ENCODE assay signal across 18 cellular contexts in the genomic region with DNA sequence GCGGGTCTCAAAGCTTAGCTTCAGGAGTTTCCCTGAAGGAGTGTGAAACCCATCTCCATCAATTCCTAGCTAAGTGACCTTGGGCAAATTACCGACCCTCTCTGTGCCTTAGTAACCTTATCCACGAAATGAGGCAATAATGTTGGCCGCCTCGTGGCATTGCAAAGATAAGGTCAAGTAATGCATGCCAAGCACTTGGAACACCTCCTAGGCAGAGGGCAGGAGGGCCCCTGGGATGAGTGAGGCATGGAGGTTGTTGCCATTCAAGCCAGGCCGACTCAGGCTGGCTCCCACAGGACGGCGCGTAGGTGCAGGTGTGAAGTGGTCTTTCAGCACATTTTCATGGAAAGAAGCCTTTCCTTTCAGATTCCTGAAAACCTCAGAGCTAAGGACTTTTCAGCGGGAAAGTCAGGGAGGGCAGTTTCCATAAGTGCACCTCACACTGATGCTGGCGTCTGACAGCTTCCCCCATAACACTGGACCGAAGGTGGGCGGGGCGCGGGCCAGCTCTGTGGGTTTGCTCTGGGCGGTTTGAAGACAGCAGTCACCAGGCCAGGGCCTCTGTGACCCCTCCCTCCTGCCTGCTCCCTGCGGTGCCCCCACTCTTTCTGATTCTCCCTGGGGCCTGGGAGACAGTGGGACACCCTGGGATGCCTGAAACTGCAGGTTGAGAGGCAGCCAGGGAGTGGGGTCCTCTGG. TPM values are rescaled to one million over a fixed set of nuclear protein-coding genes. Genes with fewer than 3 reads are reported as not detected.
DNase-seq lines count a peak whose midpoint lies in the region; TF ChIP-seq lines count a peak whose summit lies in the region.
"Had no signal": no experiment of that assay in that cellular context is flagged by ENCODE, and none has a peak within 500 bp of the region (broad histone marks: within the 10 kb centered on the region; RNA-seq: fewer than 3 reads in every experiment).

No MANE protein-coding gene starts in this region.

- intact Hi-C loops in dorsolateral prefrontal cortex (cut with DNase I): no loop called here
- intact Hi-C loops in sigmoid colon (cut with DNase I): no loop called here

- H2AFZ ChIP-seq in trophoblast cell (ENCODE audit: insufficient read depth, low read length, poor library complexity): no peak overlapping the region
- H2AFZ ChIP-seq: GM23248 had no signal

- H3K9ac ChIP-seq in BLaER1 treated with 17β-estradiol and CSF1 and Interleukin-3, amounts not matched to agents 10 nM and 100 nM: peak overlapping the region in 6 of 11 experiments; percentile 56 to 72 (median 66); a peak in 6 of 22 replicates
- H3K9ac ChIP-seq in trophoblast cell (ENCODE audit: low read length): no peak overlapping the region
- H3K9ac ChIP-seq: GM23248 had no signal

- H2BK120ac ChIP-seq in trophoblast cell (ENCODE audit: insufficient read depth, low read length, poor library complexity): peak overlapping the region; percentile 47

- H3K4me1 Mint-ChIP-seq in activated CD4-positive, alpha-beta memory T cell treated with anti-CD3 and anti-CD28 coated beads, Interleukin-2, amount 10 ng/mL, durations not matched to agents 7 days and 5 days: peaks cover 8% of the 10 kb centered on the region

- H3K36me3 Mint-ChIP-seq in activated CD4-positive, alpha-beta memory T cell treated with anti-CD3 and anti-CD28 coated beads, Interleukin-2, amount 10 ng/mL, durations not matched to agents 7 days and 5 days (ENCODE audit: low read depth): no peaks in the 10 kb centered on the region

- no peak overlapping the region for H3K4me3 Mint-ChIP-seq in activated CD4-positive, alpha-beta memory T cell treated with anti-CD3 and anti-CD28 coated beads, Interleukin-2, amount 10 ng/mL, durations not matched to agents 7 days and 5 days
- H3K4me3 Mint-ChIP-seq: CD4-positive, alpha-beta T cell had no signal

- peak overlapping the region; percentile 56 for H4K91ac ChIP-seq in trophoblast cell (ENCODE audit: low read depth, low read length)

- peaks cover 0 to 13% (median 5%) of the 10 kb centered on the region in 11 experiments; a peak in 7 of 22 replicates for H3K36me3 ChIP-seq in BLaER1 treated with 17β-estradiol and CSF1 and Interleukin-3, amounts not matched to agents 10 nM and 100 nM
- H3K36me3 ChIP-seq in MG63: no peaks in the 10 kb centered on the region
- H3K36me3 ChIP-seq in trophoblast cell (ENCODE audit: control insufficient read depth in 1 of 2, insufficient read depth in 2 of 2, low read length in 2 of 2): peaks cover 0 to 2% of the 10 kb centered on the region in 2 experiments
- no peaks in the 10 kb centered on the region for H3K36me3 ChIP-seq in sigmoid colon

- peak overlapping the region; percentile 13 for H4K8ac ChIP-seq in trophoblast cell (ENCODE audit: low read depth, low read length)

- TF ChIP-seq EP300 in sigmoid colon (IDR thresholded peaks at IDR 0.05): no peak

- H3K9me3 ChIP-seq in BLaER1 treated with 17β-estradiol and CSF1 and Interleukin-3, amounts not matched to agents 10 nM and 100 nM (replicated peaks in 1 of 11): peaks cover 0 to 14% (median 5%) of the 10 kb centered on the region in 11 experiments; a peak in 8 of 22 replicates
- H3K9me3 ChIP-seq in MG63 (no peaks in the 10 kb centered on the region), trophoblast cell (ENCODE audit: insufficient read depth, low read depth, low read length) (peaks cover 3% of the 10 kb centered on the region), sigmoid colon (no peaks in the 10 kb centered on the region)
- H3K9me3 ChIP-seq: A549 had no signal

- H4K20me1 ChIP-seq in BLaER1 treated with 17β-estradiol and CSF1 and Interleukin-3, amounts not matched to agents 10 nM and 100 nM: no peaks in the 10 kb centered on the region

- WGBS in trophoblast cell (ENCODE audit: extremely low coverage, insufficient coverage, insufficient read length): no CpG with 5 or more reads among the region's 17 CpGs
- WGBS in sigmoid colon, 2 donors: 43 to 72% methylated on average over 17 of the region's 17 CpGs

- H3K4me1 ChIP-seq in BLaER1 treated with 17β-estradiol and CSF1 and Interleukin-3, amounts not matched to agents 10 nM and 100 nM: peaks cover 30 to 99% (median 96%) of the 10 kb centered on the region in 10 experiments
- peaks cover 31 to 37% of the 10 kb centered on the region in 2 experiments for H3K4me1 ChIP-seq in trophoblast cell (ENCODE audit: control insufficient read depth in 1 of 2, insufficient read depth in 2 of 2, low read length in 2 of 2)
- peaks cover 0 to 16% (median 0%) of the 10 kb centered on the region in 4 donors for H3K4me1 ChIP-seq in sigmoid colon

- no peak overlapping the region for H3K23ac ChIP-seq in trophoblast cell (ENCODE audit: low read length)

- H3K18ac ChIP-seq in trophoblast cell (ENCODE audit: low read length): peak overlapping the region; percentile 6

- DNase-seq in MG63 (peak; percentile 16), dorsolateral prefrontal cortex (no peak), trophoblast cell (peak in 1 of 2 donors; percentile 10), medulla oblongata (ENCODE audit: extremely low spot score) (no peak), sigmoid colon (no peak), NCI-H524 (lab: John Stamatoyannopoulos, UW) (no peak)
- DNase-seq in activated CD4-positive, alpha-beta memory T cell treated with anti-CD3 and anti-CD28 coated beads, Interleukin-2, amount 10 ng/mL, durations not matched to agents 7 days and 5 days: no peak
- DNase-seq: CD4-positive, alpha-beta T cell; DMS79; GM23248; KBM-7; NCI-H1092; NCI-H1694; NCI-H82; SHP77 had no signal

- peak overlapping the region; percentile 82 to 96 (median 92); a peak in 21 of 22 replicates for H3K4me2 ChIP-seq in BLaER1 treated with 17β-estradiol and CSF1 and Interleukin-3, amounts not matched to agents 10 nM and 100 nM
- no peak overlapping the region for H3K4me2 ChIP-seq in trophoblast cell (ENCODE audit: low read length)
- H3K4me2 ChIP-seq: A549 had no signal

- H3K79me2 ChIP-seq in trophoblast cell (ENCODE audit: control insufficient read depth, insufficient read depth, low read length, poor library complexity): peaks cover 3% of the 10 kb centered on the region

- H2AK5ac ChIP-seq in trophoblast cell (ENCODE audit: low read length): peak overlapping the region; percentile 43

- peak overlapping the region; percentile 42 for H3K4ac ChIP-seq in trophoblast cell (ENCODE audit: low read depth, low read length)

- H2BK5ac ChIP-seq in trophoblast cell (ENCODE audit: low read depth, low read length, poor library complexity): peak overlapping the region; percentile 23

- no peak for TF ChIP-seq CTCF in dorsolateral prefrontal cortex (IDR thresholded peaks at IDR 0.05 in 54 of 56, conservative IDR thresholded peaks at IDR 0.05 in 2 of 56; ENCODE audit: low read depth in 1 of 56, partially characterized antibody in 56 of 56)
- TF ChIP-seq CTCF in sigmoid colon (IDR thresholded peaks at IDR 0.05): no peak

- peaks cover 6% of the 10 kb centered on the region for H3K27me3 Mint-ChIP-seq in activated CD4-positive, alpha-beta memory T cell treated with anti-CD3 and anti-CD28 coated beads, Interleukin-2, amount 10 ng/mL, durations not matched to agents 7 days and 5 days

- POLR2A ChIA-PET in activated CD4-positive, alpha-beta memory T cell treated with anti-CD3 and anti-CD28 coated beads, Interleukin-2, amount 10 ng/mL, durations not matched to agents 7 days and 5 days (lab: Charles Lee): no interaction called here

- peak overlapping the region in 8 of 11 experiments; percentile 71 to 88 (median 80); a peak in 11 of 22 replicates for H3K27ac ChIP-seq in BLaER1 treated with 17β-estradiol and CSF1 and Interleukin-3, amounts not matched to agents 10 nM and 100 nM
- H3K27ac ChIP-seq in dorsolateral prefrontal cortex: peak overlapping the region in 58 of 59 donors; percentile 28 to 97 (median 86)
- no peak overlapping the region for H3K27ac ChIP-seq in trophoblast cell (ENCODE audit: low read depth, low read length)
- no peak overlapping the region for H3K27ac ChIP-seq in sigmoid colon
- H3K27ac ChIP-seq: A549, GM23248 had no signal

- no peak overlapping the region for H4K12ac ChIP-seq in trophoblast cell (ENCODE audit: low read depth, low read length)

- peak overlapping the region; percentile 78 for H2BK12ac ChIP-seq in trophoblast cell (ENCODE audit: low read length)

- peaks cover 0 to 37% (median 0%) of the 10 kb centered on the region in 11 experiments; a peak in 8 of 22 replicates for H3K27me3 ChIP-seq in BLaER1 treated with 17β-estradiol and CSF1 and Interleukin-3, amounts not matched to agents 10 nM and 100 nM
- H3K27me3 ChIP-seq in MG63 (no peaks in the 10 kb centered on the region), dorsolateral prefrontal cortex (no peaks in the 10 kb centered on the region), trophoblast cell (ENCODE audit: insufficient read depth, low read length) (no peaks in the 10 kb centered on the region), sigmoid colon (no peaks in the 10 kb centered on the region)

- no peak overlapping the region for H3K14ac ChIP-seq in trophoblast cell (ENCODE audit: low read length)

- CTCF ChIA-PET in activated CD4-positive, alpha-beta memory T cell treated with anti-CD3 and anti-CD28 coated beads, Interleukin-2, amount 10 ng/mL, durations not matched to agents 7 days and 5 days (lab: Charles Lee): interaction anchor here (1.1 kb wide), 1 partner anchor 67 kb away, joined by 3 read pairs; a partner anchor contains a TSS

- H3K4me3 ChIP-seq in BLaER1 treated with 17β-estradiol and CSF1 and Interleukin-3, amounts not matched to agents 10 nM and 100 nM: no peak overlapping the region
- H3K4me3 ChIP-seq in MG63: no peak overlapping the region
- H3K4me3 ChIP-seq in dorsolateral prefrontal cortex: no peak overlapping the region
- no peak overlapping the region for H3K4me3 ChIP-seq in trophoblast cell (ENCODE audit: low read depth, low read length)
- no peak overlapping the region for H3K4me3 ChIP-seq in sigmoid colon
- H3K4me3 ChIP-seq: A549, GM12878, GM23248 had no signal

- peaks cover 29% of the 10 kb centered on the region for H3K79me1 ChIP-seq in trophoblast cell (ENCODE audit: low read length)

- no peak overlapping the region for H3K27ac Mint-ChIP-seq in activated CD4-positive, alpha-beta memory T cell treated with anti-CD3 and anti-CD28 coated beads, Interleukin-2, amount 10 ng/mL, durations not matched to agents 7 days and 5 days
- H3K27ac Mint-ChIP-seq: CD4-positive, alpha-beta T cell had no signal

- no peaks in the 10 kb centered on the region for H3K9me3 Mint-ChIP-seq in activated CD4-positive, alpha-beta memory T cell treated with anti-CD3 and anti-CD28 coated beads, Interleukin-2, amount 10 ng/mL, durations not matched to agents 7 days and 5 days
- H3K9me3 Mint-ChIP-seq: CD4-positive, alpha-beta T cell had no signal

- TF ChIP-seq POLR2A in sigmoid colon (IDR thresholded peaks at IDR 0.05): no peak

RNA-seq across cellular contexts. Expression of a gene that starts 25.2 kb away (rescaled TPM):
- 73.7 and 94.2 TPM in 2 replicates for total RNA-seq in MG63 (2014; rRNA removed; shearing (Covaris generic); ENCODE audit: low replicate concordance)
- total RNA-seq in dorsolateral prefrontal cortex (10 to 100 TPM; 22.6 to 49.3 (median 33.0) TPM), sigmoid colon (10 to 100 TPM; 15.6 to 24.1 (median 18.6) TPM)
- polyA plus RNA-seq in trophoblast cell (2013): 23.3 and 25.4 TPM in 2 replicates
- polyA plus RNA-seq in sigmoid colon: 10 to 100 TPM; 14.4 to 48.4 (median 16.6) TPM
- 10 to 100 TPM; 40.2 to 43.5 TPM for total RNA-seq in activated CD4-positive, alpha-beta memory T cell treated with anti-CD3 and anti-CD28 coated beads, Interleukin-2, amount 10 ng/mL, durations not matched to agents 7 days and 5 days

RNA-seq across cellular contexts. Expression of a gene that starts 44.2 kb away (rescaled TPM):
- 1.8 and 3.0 TPM in 2 replicates for total RNA-seq in MG63 (2014; rRNA removed; shearing (Covaris generic); ENCODE audit: low replicate concordance)
- total RNA-seq in dorsolateral prefrontal cortex: 10 to 100 TPM in 97 of 120 experiments, 1 to 10 TPM in 23; 7.7 to 30.7 (median 13.8) TPM
- polyA plus RNA-seq in trophoblast cell (2013): 1.8 and 2.0 TPM in 2 replicates
- total RNA-seq in sigmoid colon: 1 to 10 TPM; 2.6 to 8.6 (median 3.9) TPM
- 100 to 1,000 TPM in 1 of 3 donors, 10 to 100 TPM in 2; 15.6 to 157 (median 23.6) TPM for polyA plus RNA-seq in sigmoid colon
- 100 to 1,000 TPM in 1 of 2 experiments, 10 to 100 TPM in 1; 99.1 to 106 TPM for total RNA-seq in activated CD4-positive, alpha-beta memory T cell treated with anti-CD3 and anti-CD28 coated beads, Interleukin-2, amount 10 ng/mL, durations not matched to agents 7 days and 5 days

Comparison
In these comparisons a context has a peak if more than half of its experiments do, and no peak if none do; other contexts are left out.
1. H3K27ac ChIP-seq: peak in BLaER1 treated with 17β-estradiol and CSF1 and Interleukin-3, amounts not matched to agents 10 nM and 100 nM (8 of 11) and dorsolateral prefrontal cortex (58 of 59); none in trophoblast cell (single experiment) and sigmoid colon (0 of 4).